1 cellular context compared by ENCODE assay signal in the genomic region with DNA sequence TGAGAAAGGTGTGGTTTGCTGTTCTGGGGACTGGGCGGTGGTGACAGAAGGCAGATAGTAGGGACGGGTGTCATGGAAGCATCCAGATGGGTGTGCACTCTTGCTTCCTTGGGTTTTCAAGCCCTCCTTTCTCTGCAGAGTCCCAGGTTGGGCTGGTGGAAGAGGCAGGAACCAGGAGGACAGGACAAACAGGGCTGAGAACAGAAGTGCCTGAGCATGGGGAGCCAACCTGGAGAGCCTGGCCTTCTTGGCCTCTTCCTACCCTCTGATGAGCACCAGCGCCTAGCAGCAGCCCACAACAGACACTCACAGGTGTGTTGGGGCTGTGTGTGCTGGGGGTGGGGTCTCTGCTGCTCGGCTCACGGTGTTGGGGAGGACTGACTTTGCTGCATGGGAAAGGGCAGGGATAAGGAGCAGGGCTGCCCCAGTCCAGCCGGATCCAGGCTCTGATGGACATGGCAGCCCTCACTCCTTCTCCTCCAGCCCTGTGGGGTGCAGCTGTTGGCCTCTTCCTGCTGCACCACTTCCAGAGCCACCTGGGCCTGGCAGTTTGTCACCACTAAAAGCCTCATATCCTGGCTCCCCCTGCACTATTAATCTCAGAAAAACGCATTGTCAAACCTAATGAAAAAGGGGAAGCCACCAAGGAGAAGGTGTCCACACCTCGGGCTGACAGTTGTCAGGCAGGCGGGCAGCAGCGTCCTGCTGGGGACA.
TF ChIP-seq lines count a peak whose summit lies in the region.

No MANE protein-coding gene starts in this region.

TF ChIP-seq in H1, 55 proteins besides CTCF, POLR2A, EP300 and RAD21 (continued from another document):
- no peak for TF ChIP-seq ZNF274 (IDR thresholded peaks at IDR 0.05; ENCODE audit: borderline replicate concordance, extremely low read depth, low read length)
- TF ChIP-seq, protein P1, sequence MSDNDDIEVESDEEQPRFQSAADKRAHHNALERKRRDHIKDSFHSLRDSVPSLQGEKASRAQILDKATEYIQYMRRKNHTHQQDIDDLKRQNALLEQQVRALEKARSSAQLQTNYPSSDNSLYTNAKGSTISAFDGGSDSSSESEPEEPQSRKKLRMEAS (IDR thresholded peaks at IDR 0.05), result no peak
- no peak for TF ChIP-seq CTBP2 (IDR thresholded peaks at IDR 0.05; ENCODE audit: borderline replicate concordance, insufficient read depth, insufficient read length, low read length)
- TF ChIP-seq, protein P2, sequence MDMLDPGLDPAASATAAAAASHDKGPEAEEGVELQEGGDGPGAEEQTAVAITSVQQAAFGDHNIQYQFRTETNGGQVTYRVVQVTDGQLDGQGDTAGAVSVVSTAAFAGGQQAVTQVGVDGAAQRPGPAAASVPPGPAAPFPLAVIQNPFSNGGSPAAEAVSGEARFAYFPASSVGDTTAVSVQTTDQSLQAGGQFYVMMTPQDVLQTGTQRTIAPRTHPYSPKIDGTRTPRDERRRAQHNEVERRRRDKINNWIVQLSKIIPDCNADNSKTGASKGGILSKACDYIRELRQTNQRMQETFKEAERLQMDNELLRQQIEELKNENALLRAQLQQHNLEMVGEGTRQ (IDR thresholded peaks at IDR 0.05; ENCODE audit: low read length), result no peak
- no peak for TF ChIP-seq ASH2L (IDR thresholded peaks at IDR 0.05; ENCODE audit: low read length)
- no peak for TF ChIP-seq RBBP5 (IDR thresholded peaks at IDR 0.05; ENCODE audit: borderline replicate concordance, low read depth, low read length)
- TF ChIP-seq NANOG (IDR thresholded peaks at IDR 0.05; ENCODE audit: insufficient read depth, low read depth, low read length, poor library complexity, severe bottlenecking), result no peak
- no peak for TF ChIP-seq CHD1 (IDR thresholded peaks at IDR 0.05; ENCODE audit: low read depth, low read length)
- no peak for TF ChIP-seq BRCA1 (IDR thresholded peaks at IDR 0.05; ENCODE audit: low read depth, low read length)
- TF ChIP-seq JUN (IDR thresholded peaks at IDR 0.05; ENCODE audit: low read depth, low read length), result no peak
- TF ChIP-seq TAF7 (optimal IDR thresholded peaks at IDR 0.05; ENCODE audit: borderline replicate concordance, low read depth, low read length), result no peak
- no peak for TF ChIP-seq SP2 (IDR thresholded peaks at IDR 0.05; ENCODE audit: low read length)
- no peak for TF ChIP-seq GABPA (IDR thresholded peaks at IDR 0.05; ENCODE audit: borderline replicate concordance, insufficient read depth, low read length)
